39 cellular contexts compared by ENCODE assay signal in the genomic region with DNA sequence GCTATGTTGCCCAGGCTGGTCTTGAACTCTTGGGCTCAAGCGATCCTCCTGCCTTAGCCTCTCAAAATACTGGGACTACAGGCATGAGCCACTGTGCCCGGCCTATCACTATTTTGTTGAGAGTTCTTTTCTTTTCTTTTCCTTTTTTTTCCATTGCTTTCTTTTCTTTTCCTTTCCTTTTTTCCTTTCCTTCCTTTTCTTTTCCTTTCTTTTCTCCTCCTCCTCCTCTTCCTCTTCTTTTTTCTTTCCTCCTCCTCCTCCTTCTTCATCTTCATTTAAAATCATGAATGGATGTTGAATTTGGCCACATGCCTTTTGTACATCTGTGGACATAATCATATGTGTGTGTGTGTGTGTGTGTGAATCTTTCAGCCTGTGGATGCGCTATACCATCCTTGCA. TPM values are rescaled to one million over a fixed set of nuclear protein-coding genes. Genes with fewer than 3 reads are reported as not detected.
"Had no signal": no experiment of that assay in that cellular context is flagged by ENCODE, and none has a peak within 500 bp of the region (broad histone marks: within the 10 kb centered on the region; RNA-seq: fewer than 3 reads in every experiment).

No MANE protein-coding gene starts in this region.

- H3K27ac ChIP-seq: ascending aorta, cardiac muscle cell, VCaP had no signal

- DNase-seq: activated B cell treated with CpG ODN at 0.5 μM for 24 hours; activated CD4-positive, alpha-beta memory T cell treated with anti-CD3 and anti-CD28 coated beads, Interleukin-2, amount 10 ng/mL, durations not matched to agents 7 days and 5 days; activated CD4-positive, alpha-beta T cell treated with anti-CD3 and anti-CD28 coated beads for 1 hour; activated CD4-positive, alpha-beta T cell treated with anti-CD3 and anti-CD28 coated beads for 36 hours; activated CD4-positive, alpha-beta T cell treated with anti-CD3 and anti-CD28 coated beads for 48 hours; activated CD4-positive, alpha-beta T cell treated with anti-CD3 and anti-CD28 coated beads, Interleukin-2, amount 10 ng/mL, durations not matched to agents 7 days and 5 days; activated CD4-positive, alpha-beta T cell treated with anti-CD3 and anti-CD28 coated beads, Interleukin-2, amount 50 U/mL, for 48 hours; activated CD8-positive, alpha-beta memory T cell treated with anti-CD3 and anti-CD28 coated beads for 24 hours; activated CD8-positive, alpha-beta memory T cell treated with anti-CD3 and anti-CD28 coated beads, Interleukin-2, amount 10 ng/mL, durations not matched to agents 7 days and 5 days; activated CD8-positive, alpha-beta memory T cell treated with anti-CD3 and anti-CD28 coated beads, Interleukin-2, amount 50 U/mL, for 48 hours; activated CD8-positive, alpha-beta T cell treated with anti-CD3 and anti-CD28 coated beads, Interleukin-2, amount 10 ng/mL, durations not matched to agents 7 days and 5 days; activated effector memory CD4-positive, alpha-beta T cell treated with Interleukin-2 at 50 U/mL for 16 hours; activated gamma-delta T cell; activated naive CD4-positive, alpha-beta T cell treated with anti-CD3 and anti-CD28 coated beads, Interleukin-2, amount 10 ng/mL, durations not matched to agents 7 days and 5 days; activated naive CD4-positive, alpha-beta T cell treated with Interleukin-2 at 50 U/mL for 16 hours; activated naive CD8-positive, alpha-beta T cell treated with anti-CD3 and anti-CD28 coated beads, Interleukin-2, amount 10 ng/mL, durations not matched to agents 7 days and 5 days; activated naive CD8-positive, alpha-beta T cell treated with anti-CD3 and anti-CD28 coated beads, Interleukin-2, amount 50 U/mL, for 24 hours; activated T-cell treated with anti-CD3 and anti-CD28 coated beads, Interleukin-2, amount 50 U/mL, for 24 hours; activated T-cell treated with anti-CD3 and anti-CD28 coated beads, Interleukin-2, amount 50 U/mL, for 48 hours; amygdala; anterior cingulate cortex; caudate nucleus; cerebellar nuclear complex; T-helper 2 cell; T-helper 9 cell had no signal

- H3K4me1 ChIP-seq: ascending aorta had no signal

- H3K27ac Mint-ChIP-seq: activated B cell treated with CpG ODN at 0.5 μM for 24 hours; activated CD4-positive, alpha-beta memory T cell treated with anti-CD3 and anti-CD28 coated beads, Interleukin-2, amount 10 ng/mL, durations not matched to agents 7 days and 5 days; activated CD4-positive, alpha-beta T cell treated with anti-CD3 and anti-CD28 coated beads for 36 hours; activated CD4-positive, alpha-beta T cell treated with anti-CD3 and anti-CD28 coated beads, Interleukin-2, amount 10 ng/mL, durations not matched to agents 7 days and 5 days; activated CD8-positive, alpha-beta memory T cell treated with anti-CD3 and anti-CD28 coated beads, Interleukin-2, amount 10 ng/mL, durations not matched to agents 7 days and 5 days; activated CD8-positive, alpha-beta T cell treated with anti-CD3 and anti-CD28 coated beads, Interleukin-2, amount 10 ng/mL, durations not matched to agents 7 days and 5 days; activated naive CD4-positive, alpha-beta T cell treated with anti-CD3 and anti-CD28 coated beads, Interleukin-2, amount 10 ng/mL, durations not matched to agents 7 days and 5 days; activated naive CD4-positive, alpha-beta T cell treated with anti-CD3 and anti-CD28 coated beads, Interleukin-2, amount 50 U/mL, for 24 hours; activated naive CD8-positive, alpha-beta T cell; activated naive CD8-positive, alpha-beta T cell treated with anti-CD3 and anti-CD28 coated beads, Interleukin-2, amount 10 ng/mL, durations not matched to agents 7 days and 5 days; activated naive CD8-positive, alpha-beta T cell treated with anti-CD3 and anti-CD28 coated beads, Interleukin-2, amount 50 U/mL, for 24 hours; activated T-cell treated with anti-CD3 and anti-CD28 coated beads, Interleukin-2, amount 50 U/mL, for 24 hours; activated T-helper 2 cell treated with anti-CD3 and anti-CD28 coated beads, Interferon-gamma antibody, Interleukin-2, Interleukin-4, amounts not matched to agents 10 μg/mL and 5 μg/mL and 100 μg/mL, durations not matched to agents 14 hours and 24 hours and 36 hours; brain; T-helper 2 cell treated with Interferon-gamma antibody and Interleukin-4, amounts not matched to agents 5 μg/mL and 100 μg/mL, for 36 hours had no signal

- FAIRE-seq: bronchial epithelial cell, TTC549 had no signal

- H3K9me3 Mint-ChIP-seq: activated B cell treated with CpG ODN at 0.5 μM for 24 hours; activated CD4-positive, alpha-beta memory T cell treated with anti-CD3 and anti-CD28 coated beads, Interleukin-2, amount 10 ng/mL, durations not matched to agents 7 days and 5 days; activated CD4-positive, alpha-beta T cell treated with anti-CD3 and anti-CD28 coated beads, Interleukin-2, amount 10 ng/mL, durations not matched to agents 7 days and 5 days; activated naive CD4-positive, alpha-beta T cell treated with anti-CD3 and anti-CD28 coated beads, Interleukin-2, amount 10 ng/mL, durations not matched to agents 7 days and 5 days; activated naive CD4-positive, alpha-beta T cell treated with anti-CD3 and anti-CD28 coated beads, Interleukin-2, amount 50 U/mL, for 24 hours; activated naive CD8-positive, alpha-beta T cell treated with anti-CD3 and anti-CD28 coated beads, Interleukin-2, amount 10 ng/mL, durations not matched to agents 7 days and 5 days; activated naive CD8-positive, alpha-beta T cell treated with anti-CD3 and anti-CD28 coated beads, Interleukin-2, amount 50 U/mL, for 24 hours; activated T-cell treated with anti-CD3 and anti-CD28 coated beads, Interleukin-2, amount 50 U/mL, for 24 hours; activated T-helper 2 cell treated with anti-CD3 and anti-CD28 coated beads, Interferon-gamma antibody, Interleukin-2, Interleukin-4, amounts not matched to agents 10 μg/mL and 5 μg/mL and 100 μg/mL, durations not matched to agents 14 hours and 24 hours and 36 hours; central memory CD8-positive, alpha-beta T cell; T-helper 2 cell treated with Interferon-gamma antibody and Interleukin-4, amounts not matched to agents 5 μg/mL and 100 μg/mL, for 36 hours had no signal

- H3K27me3 Mint-ChIP-seq: activated B cell treated with CpG ODN at 0.5 μM for 24 hours; activated naive CD4-positive, alpha-beta T cell treated with anti-CD3 and anti-CD28 coated beads, Interleukin-2, amount 50 U/mL, for 24 hours had no signal

- H3K36me3 Mint-ChIP-seq: activated CD8-positive, alpha-beta memory T cell treated with anti-CD3 and anti-CD28 coated beads, Interleukin-2, amount 10 ng/mL, durations not matched to agents 7 days and 5 days; activated naive CD4-positive, alpha-beta T cell treated with anti-CD3 and anti-CD28 coated beads, Interleukin-2, amount 10 ng/mL, durations not matched to agents 7 days and 5 days; activated naive CD4-positive, alpha-beta T cell treated with anti-CD3 and anti-CD28 coated beads, Interleukin-2, amount 50 U/mL, for 24 hours; activated naive CD8-positive, alpha-beta T cell; activated naive CD8-positive, alpha-beta T cell treated with anti-CD3 and anti-CD28 coated beads, Interleukin-2, amount 10 ng/mL, durations not matched to agents 7 days and 5 days; brain had no signal

- H3K4me1 Mint-ChIP-seq: activated CD4-positive, alpha-beta memory T cell treated with anti-CD3 and anti-CD28 coated beads, Interleukin-2, amount 10 ng/mL, durations not matched to agents 7 days and 5 days; activated CD4-positive, alpha-beta T cell treated with anti-CD3 and anti-CD28 coated beads for 36 hours; activated CD4-positive, alpha-beta T cell treated with anti-CD3 and anti-CD28 coated beads, Interleukin-2, amount 10 ng/mL, durations not matched to agents 7 days and 5 days; activated CD8-positive, alpha-beta memory T cell treated with anti-CD3 and anti-CD28 coated beads, Interleukin-2, amount 10 ng/mL, durations not matched to agents 7 days and 5 days; activated naive CD4-positive, alpha-beta T cell treated with anti-CD3 and anti-CD28 coated beads, Interleukin-2, amount 10 ng/mL, durations not matched to agents 7 days and 5 days; activated naive CD4-positive, alpha-beta T cell treated with anti-CD3 and anti-CD28 coated beads, Interleukin-2, amount 50 U/mL, for 24 hours; activated naive CD8-positive, alpha-beta T cell treated with anti-CD3 and anti-CD28 coated beads, Interleukin-2, amount 10 ng/mL, durations not matched to agents 7 days and 5 days; brain; central memory CD8-positive, alpha-beta T cell had no signal

- ATAC-seq: activated CD4-positive, alpha-beta T cell treated with anti-CD3 and anti-CD28 coated beads for 36 hours; activated CD8-positive, alpha-beta memory T cell treated with anti-CD3 and anti-CD28 coated beads, Interleukin-2, amount 10 ng/mL, durations not matched to agents 7 days and 5 days; activated CD8-positive, alpha-beta T cell treated with anti-CD3 and anti-CD28 coated beads, Interleukin-2, amount 10 ng/mL, durations not matched to agents 7 days and 5 days; activated naive CD8-positive, alpha-beta T cell treated with anti-CD3 and anti-CD28 coated beads, Interleukin-2, amount 50 U/mL, for 24 hours had no signal

- H3K9me3 ChIP-seq: ascending aorta had no signal

- H3K4me3 Mint-ChIP-seq: activated B cell treated with CpG ODN at 0.5 μM for 24 hours; activated CD4-positive, alpha-beta memory T cell treated with anti-CD3 and anti-CD28 coated beads, Interleukin-2, amount 10 ng/mL, durations not matched to agents 7 days and 5 days; activated CD4-positive, alpha-beta T cell treated with anti-CD3 and anti-CD28 coated beads for 36 hours; activated CD4-positive, alpha-beta T cell treated with anti-CD3 and anti-CD28 coated beads, Interleukin-2, amount 10 ng/mL, durations not matched to agents 7 days and 5 days; activated CD8-positive, alpha-beta memory T cell treated with anti-CD3 and anti-CD28 coated beads, Interleukin-2, amount 10 ng/mL, durations not matched to agents 7 days and 5 days; activated CD8-positive, alpha-beta T cell treated with anti-CD3 and anti-CD28 coated beads, Interleukin-2, amount 10 ng/mL, durations not matched to agents 7 days and 5 days; activated naive CD4-positive, alpha-beta T cell treated with anti-CD3 and anti-CD28 coated beads, Interleukin-2, amount 10 ng/mL, durations not matched to agents 7 days and 5 days; activated naive CD4-positive, alpha-beta T cell treated with anti-CD3 and anti-CD28 coated beads, Interleukin-2, amount 50 U/mL, for 24 hours; activated naive CD8-positive, alpha-beta T cell; activated naive CD8-positive, alpha-beta T cell treated with anti-CD3 and anti-CD28 coated beads, Interleukin-2, amount 10 ng/mL, durations not matched to agents 7 days and 5 days; activated naive CD8-positive, alpha-beta T cell treated with anti-CD3 and anti-CD28 coated beads, Interleukin-2, amount 50 U/mL, for 24 hours; activated T-cell treated with anti-CD3 and anti-CD28 coated beads, Interleukin-2, amount 50 U/mL, for 24 hours; brain; central memory CD8-positive, alpha-beta T cell; T-helper 2 cell treated with Interferon-gamma antibody and Interleukin-4, amounts not matched to agents 5 μg/mL and 100 μg/mL, for 36 hours had no signal

- H3K4me3 ChIP-seq: ascending aorta, cardiac muscle cell had no signal

- H3K27me3 ChIP-seq: ascending aorta, cardiac muscle cell had no signal

- H3K36me3 ChIP-seq: ascending aorta, cardiac muscle cell had no signal

RNA-seq across cellular contexts. Expression of a gene that starts 25.7 kb away (rescaled TPM):
- total RNA-seq: activated B cell treated with CpG ODN at 0.5 μM for 24 hours; activated CD4-positive, alpha-beta memory T cell treated with anti-CD3 and anti-CD28 coated beads, Interleukin-2, amount 10 ng/mL, durations not matched to agents 7 days and 5 days; activated CD4-positive, alpha-beta T cell treated with anti-CD3 and anti-CD28 coated beads, Interleukin-2, amount 10 ng/mL, durations not matched to agents 7 days and 5 days; activated CD8-positive, alpha-beta memory T cell treated with anti-CD3 and anti-CD28 coated beads, Interleukin-2, amount 10 ng/mL, durations not matched to agents 7 days and 5 days; activated CD8-positive, alpha-beta T cell treated with anti-CD3 and anti-CD28 coated beads, Interleukin-2, amount 10 ng/mL, durations not matched to agents 7 days and 5 days; activated naive CD8-positive, alpha-beta T cell treated with anti-CD3 and anti-CD28 coated beads, Interleukin-2, amount 10 ng/mL, durations not matched to agents 7 days and 5 days; activated T-helper 2 cell treated with anti-CD3 and anti-CD28 coated beads, Interferon-gamma antibody, Interleukin-2, Interleukin-4, amounts not matched to agents 10 μg/mL and 5 μg/mL and 100 μg/mL, durations not matched to agents 14 hours and 24 hours and 36 hours; ascending aorta; bronchial epithelial cell; cardiac muscle cell; chondrocyte; T-helper 1 cell treated with Interleukin-12 subunit alpha and Interleukin-12 subunit beta and Interleukin-4 antibody, amounts not matched to agents 30 ng/mL and 1 ng/mL, for 36 hours had no signal
- polyA plus RNA-seq: cardiac muscle cell had no signal

RNA-seq across cellular contexts. Expression of a gene that starts 59.7 kb away (rescaled TPM):
- total RNA-seq: activated B cell treated with CpG ODN at 0.5 μM for 24 hours; activated CD4-positive, alpha-beta memory T cell treated with anti-CD3 and anti-CD28 coated beads, Interleukin-2, amount 10 ng/mL, durations not matched to agents 7 days and 5 days; activated CD4-positive, alpha-beta T cell treated with anti-CD3 and anti-CD28 coated beads for 36 hours; activated CD4-positive, alpha-beta T cell treated with anti-CD3 and anti-CD28 coated beads, Interleukin-2, amount 10 ng/mL, durations not matched to agents 7 days and 5 days; activated CD8-positive, alpha-beta memory T cell treated with anti-CD3 and anti-CD28 coated beads, Interleukin-2, amount 10 ng/mL, durations not matched to agents 7 days and 5 days; activated CD8-positive, alpha-beta T cell treated with anti-CD3 and anti-CD28 coated beads, Interleukin-2, amount 10 ng/mL, durations not matched to agents 7 days and 5 days; activated naive CD8-positive, alpha-beta T cell treated with anti-CD3 and anti-CD28 coated beads, Interleukin-2, amount 10 ng/mL, durations not matched to agents 7 days and 5 days; activated T-helper 2 cell treated with anti-CD3 and anti-CD28 coated beads, Interferon-gamma antibody, Interleukin-2, Interleukin-4, amounts not matched to agents 10 μg/mL and 5 μg/mL and 100 μg/mL, durations not matched to agents 14 hours and 24 hours and 36 hours; ascending aorta; bronchial epithelial cell; cardiac muscle cell; T-helper 1 cell treated with Interleukin-12 subunit alpha and Interleukin-12 subunit beta and Interleukin-4 antibody, amounts not matched to agents 30 ng/mL and 1 ng/mL, for 36 hours had no signal
- polyA plus RNA-seq: adipose tissue, cardiac muscle cell had no signal
